8 cellular contexts compared by ENCODE assay signal in the genomic region with DNA sequence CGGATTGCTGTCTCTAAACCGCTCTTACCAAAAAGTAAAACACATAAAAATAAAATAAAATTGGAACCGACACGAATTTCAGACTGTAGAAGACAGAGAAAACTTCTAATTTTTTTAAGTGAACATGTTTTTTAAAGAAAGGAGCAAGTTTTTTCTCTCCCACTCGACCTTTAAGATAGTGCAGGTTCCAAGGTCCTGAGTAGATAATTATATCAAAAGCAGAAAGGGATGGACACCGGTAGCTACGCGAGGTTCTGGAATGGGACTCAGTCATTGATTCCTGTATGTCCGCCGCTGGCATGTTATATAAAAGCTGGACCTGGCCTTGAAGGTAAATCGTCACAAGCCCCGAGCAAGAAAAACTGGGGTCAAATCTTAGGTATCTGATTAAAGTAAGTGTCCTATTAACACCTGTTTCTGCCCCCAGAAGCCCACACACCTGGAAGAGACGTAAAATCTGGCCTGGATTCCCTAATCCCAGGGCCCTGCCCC. TPM values are rescaled to one million over a fixed set of nuclear protein-coding genes. Genes with fewer than 3 reads are reported as not detected.
DNase-seq lines count a peak whose midpoint lies in the region; ATAC-seq and TF ChIP-seq lines count a peak whose summit lies in the region.

No MANE protein-coding gene starts in this region.

- peaks cover 5% of the 10 kb centered on the region for H3K36me3 Mint-ChIP-seq in activated CD4-positive, alpha-beta T cell treated with anti-CD3 and anti-CD28 coated beads, Interleukin-2, amount 10 ng/mL, durations not matched to agents 7 days and 5 days (ENCODE audit: low read depth)

- POLR2A ChIA-PET in activated CD4-positive, alpha-beta T cell treated with anti-CD3 and anti-CD28 coated beads, Interleukin-2, amount 10 ng/mL, durations not matched to agents 7 days and 5 days (lab: Charles Lee) = no interaction called here

- TF ChIP-seq CTCF in ascending aorta (IDR thresholded peaks at IDR 0.05) (no peak), lower leg skin (IDR thresholded peaks at IDR 0.05) (no peak), uterus (IDR thresholded peaks at IDR 0.05) (no peak)

- peak overlapping the region; percentile 99 for H3K4me3 Mint-ChIP-seq in activated CD4-positive, alpha-beta T cell treated with anti-CD3 and anti-CD28 coated beads, Interleukin-2, amount 10 ng/mL, durations not matched to agents 7 days and 5 days

- no peak for TF ChIP-seq POLR2A in lower leg skin (IDR thresholded peaks at IDR 0.05)
- no peak for TF ChIP-seq POLR2A in uterus (IDR thresholded peaks at IDR 0.05)

- WGBS in lower leg skin, 2 donors = 0 to 1% methylated on average over 13 of the region's 13 CpGs

- H3K4me3 ChIP-seq in ascending aorta (peak overlapping the region; percentile 84 to 87), lower leg skin (ENCODE audit: low read depth, poor library complexity, severe bottlenecking) (peak overlapping the region; percentile 87), uterus (peak overlapping the region; percentile 73 to 90)

- CTCF ChIA-PET in activated CD4-positive, alpha-beta T cell treated with anti-CD3 and anti-CD28 coated beads, Interleukin-2, amount 10 ng/mL, durations not matched to agents 7 days and 5 days (lab: Charles Lee) = interaction anchor here (1.1 kb wide), 2 partner anchors 12 to 79 kb away, joined by 3 to 6 read pairs; no protein-coding TSS in a partner anchor

- no peaks in the 10 kb centered on the region for H3K27me3 Mint-ChIP-seq in activated CD4-positive, alpha-beta T cell treated with anti-CD3 and anti-CD28 coated beads, Interleukin-2, amount 10 ng/mL, durations not matched to agents 7 days and 5 days

- H3K27me3 ChIP-seq in ascending aorta = no peaks in the 10 kb centered on the region
- H3K27me3 ChIP-seq in uterus = no peaks in the 10 kb centered on the region

- intact Hi-C loops in ascending aorta (cut with DNase I) = loop anchor here (2.0 to 10.0 kb wide), 5 partner anchors 69 to 1639 kb away; partner anchors contain the start of genes CCDC6, TFAM and UBE2D1
- intact Hi-C loops in lower leg skin (cut with DNase I; ENCODE audit: low total_unique reads) = loop anchor here (5.0 kb wide), 1 partner anchor 514 kb away; no protein-coding TSS in a partner anchor
- intact Hi-C loops in uterus (cut with DNase I; ENCODE audit: low total_unique reads) = no loop called here
- intact Hi-C loops in posterior cingulate gyrus (cut with DNase I) = no loop called here

- ATAC-seq in HG03432 (IDR thresholded peaks at IDR 0.05; ENCODE audit: unreplicated experiment) = peak; percentile 0

- H3K9me3 ChIP-seq in ascending aorta (no peaks in the 10 kb centered on the region), uterus (no peaks in the 10 kb centered on the region)

- H3K36me3 ChIP-seq in ascending aorta (no peaks in the 10 kb centered on the region), uterus (no peaks in the 10 kb centered on the region)

- DNase-seq in activated CD4-positive, alpha-beta T cell treated with anti-CD3 and anti-CD28 coated beads, Interleukin-2, amount 10 ng/mL, durations not matched to agents 7 days and 5 days = no peak
- DNase-seq in activated CD4-positive, alpha-beta T cell treated with anti-CD3 and anti-CD28 coated beads for 4 hours = no peak
- DNase-seq in ascending aorta (ENCODE audit: low spot score in 2 of 2) = no peak
- DNase-seq in lower leg skin (ENCODE audit: low spot score in 2 of 2) = no peak
- DNase-seq in uterus = no peak
- no peak for DNase-seq in RKO (ENCODE audit: low spot score)
- no peak for DNase-seq in posterior cingulate gyrus

- no peaks in the 10 kb centered on the region for H3K9me3 Mint-ChIP-seq in activated CD4-positive, alpha-beta T cell treated with anti-CD3 and anti-CD28 coated beads, Interleukin-2, amount 10 ng/mL, durations not matched to agents 7 days and 5 days

- H3K4me1 Mint-ChIP-seq in activated CD4-positive, alpha-beta T cell treated with anti-CD3 and anti-CD28 coated beads, Interleukin-2, amount 10 ng/mL, durations not matched to agents 7 days and 5 days = peaks cover 50% of the 10 kb centered on the region

- H3K27ac Mint-ChIP-seq in activated CD4-positive, alpha-beta T cell treated with anti-CD3 and anti-CD28 coated beads, Interleukin-2, amount 10 ng/mL, durations not matched to agents 7 days and 5 days = peak overlapping the region; percentile 96

- H3K27ac ChIP-seq in ascending aorta = peak overlapping the region; percentile 96
- peak overlapping the region; percentile 89 to 96 for H3K27ac ChIP-seq in uterus

- H3K4me1 ChIP-seq in ascending aorta = peaks cover 0 to 7% of the 10 kb centered on the region in 2 donors
- H3K4me1 ChIP-seq in uterus = peaks cover 0 to 6% of the 10 kb centered on the region in 2 donors

RNA-seq across cellular contexts. Expression of gene CISD1, which starts 0.5 kb away (rescaled TPM):
- total RNA-seq in activated CD4-positive, alpha-beta T cell treated with anti-CD3 and anti-CD28 coated beads, Interleukin-2, amount 10 ng/mL, durations not matched to agents 7 days and 5 days = 10 to 100 TPM; 23.5 to 25.8 TPM
- 18.0 TPM for total RNA-seq in ascending aorta
- 10 to 100 TPM; 10.5 to 42.1 (median 13.1) TPM for total RNA-seq in lower leg skin
- total RNA-seq in uterus = 10 to 100 TPM in 3 of 4 donors, 1 to 10 TPM in 1; 9.7 to 17.4 (median 11.3) TPM

RNA-seq across cellular contexts. Expression of gene IPMK, which starts 0.8 kb away (rescaled TPM):
- 1 to 10 TPM; 4.8 to 5.7 TPM for total RNA-seq in activated CD4-positive, alpha-beta T cell treated with anti-CD3 and anti-CD28 coated beads, Interleukin-2, amount 10 ng/mL, durations not matched to agents 7 days and 5 days
- 2.8 TPM for total RNA-seq in ascending aorta
- total RNA-seq in lower leg skin = 10 to 100 TPM in 2 of 4 donors, 1 to 10 TPM in 2; 8.8 to 13.4 (median 11.0) TPM
- 10 to 100 TPM in 1 of 4 donors, 1 to 10 TPM in 2, under 1 TPM in 1; 0.26 to 10.8 (median 3.8) TPM for total RNA-seq in uterus

Comparison
In these comparisons a context has a peak if more than half of its experiments do, and no peak if none do; other contexts are left out.
1. intact Hi-C loops: an anchor here in ascending aorta (2.0 to 10.0 kb wide) and lower leg skin (5.0 kb wide); none called in uterus and posterior cingulate gyrus.